ENCODE assay signal across 20 cellular contexts in the genomic region with DNA sequence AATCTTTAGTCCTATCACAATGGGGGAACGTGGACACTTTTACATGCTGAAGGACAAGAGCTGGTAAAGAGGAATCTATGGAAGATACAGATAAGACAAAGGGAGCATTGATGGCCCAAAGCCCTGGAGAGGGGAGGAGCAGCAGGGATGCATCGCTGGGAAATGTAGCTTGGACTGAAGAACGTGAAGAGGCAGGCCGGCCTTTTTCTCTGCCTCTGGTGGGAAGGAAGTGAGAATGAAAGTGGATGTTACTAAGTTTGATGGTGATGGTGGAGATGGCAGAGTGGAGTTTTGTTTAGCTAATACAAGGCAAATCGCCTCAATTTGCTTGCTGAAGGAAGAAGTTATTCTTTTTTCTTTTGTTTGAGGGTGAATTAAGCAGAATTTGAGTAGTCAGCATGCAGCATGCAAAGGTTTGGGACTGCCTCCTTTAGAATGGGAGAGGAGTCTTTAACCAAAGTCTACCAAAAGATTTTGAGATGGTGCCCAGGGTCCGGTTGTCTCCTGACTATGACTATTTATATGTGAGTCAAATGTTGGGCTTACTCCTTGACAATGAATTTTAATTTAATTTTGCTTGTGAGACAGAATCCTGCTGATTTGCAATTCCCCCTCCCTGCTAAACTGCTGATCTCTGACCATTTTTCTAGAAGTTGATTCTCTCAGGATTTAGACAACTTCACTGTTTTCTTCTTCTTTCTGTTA.
DNase-seq lines count a peak whose midpoint lies in the region; ATAC-seq and TF ChIP-seq lines count a peak whose summit lies in the region.
"Had no signal": no experiment of that assay in that cellular context is flagged by ENCODE, and none has a peak within 500 bp of the region (broad histone marks: within the 10 kb centered on the region; RNA-seq: fewer than 3 reads in every experiment).

No MANE protein-coding gene starts in this region.

- intact Hi-C loops in activated B cell treated with CpG ODN at 0.5 μM for 24 hours (cut with micrococcal nuclease), result no loop called here

- H3K36me3 ChIP-seq in hepatocyte (replicated peaks; ENCODE audit: insufficient read depth, low read depth), result no peaks in the 10 kb centered on the region
- H3K36me3 ChIP-seq: spleen had no signal

- no peak overlapping the region for H3K4me2 ChIP-seq in hepatocyte

- H3K4me3 Mint-ChIP-seq in activated B cell treated with CpG ODN at 0.5 μM for 24 hours (no peak overlapping the region), naive B cell (peak overlapping the region in 1 of 8 donors; percentile 73)
- H3K4me3 Mint-ChIP-seq: activated CD8-positive, alpha-beta memory T cell treated with anti-CD3 and anti-CD28 coated beads, Interleukin-2, amount 10 ng/mL, durations not matched to agents 7 days and 5 days had no signal

- H3K4me1 Mint-ChIP-seq in activated B cell treated with CpG ODN at 0.5 μM for 24 hours (peaks cover 10% of the 10 kb centered on the region), naive B cell (peaks cover 5 to 19% (median 6%) of the 10 kb centered on the region in 3 donors)
- H3K4me1 Mint-ChIP-seq: activated CD8-positive, alpha-beta memory T cell treated with anti-CD3 and anti-CD28 coated beads, Interleukin-2, amount 10 ng/mL, durations not matched to agents 7 days and 5 days had no signal

- peaks cover 7% of the 10 kb centered on the region for H3K4me1 ChIP-seq in hepatocyte (ENCODE audit: insufficient read depth)

- 82% methylated on average over 6 of the region's 6 CpGs for WGBS in hepatocyte (ENCODE audit: low lambda C conversion rate, missing lambda C conversion rate)

- ATAC-seq in HG03442 (IDR thresholded peaks at IDR 0.05; ENCODE audit: unreplicated experiment), result peak; percentile 63
- ATAC-seq in activated B cell treated with CpG ODN at 0.5 μM for 24 hours (ENCODE audit: low read depth), result peak; percentile 37
- no peak for ATAC-seq in naive B cell (ENCODE audit: low read depth in 2 of 2)
- no peak for ATAC-seq in HG02759 (IDR thresholded peaks at IDR 0.05; ENCODE audit: unreplicated experiment)
- no peak for ATAC-seq in HG03159 (IDR thresholded peaks at IDR 0.05; ENCODE audit: unreplicated experiment)
- ATAC-seq: activated CD8-positive, alpha-beta memory T cell treated with anti-CD3 and anti-CD28 coated beads, Interleukin-2, amount 10 ng/mL, durations not matched to agents 7 days and 5 days; left cardiac atrium had no signal

- no peaks in the 10 kb centered on the region for H3K36me3 Mint-ChIP-seq in activated B cell treated with CpG ODN at 0.5 μM for 24 hours (ENCODE audit: low read depth)
- peaks cover 0 to 3% of the 10 kb centered on the region in 2 donors for H3K36me3 Mint-ChIP-seq in naive B cell
- H3K36me3 Mint-ChIP-seq: activated CD8-positive, alpha-beta memory T cell treated with anti-CD3 and anti-CD28 coated beads, Interleukin-2, amount 10 ng/mL, durations not matched to agents 7 days and 5 days had no signal

- no peak for TF ChIP-seq CTCF in GM12865 (IDR thresholded peaks at IDR 0.05; ENCODE audit: insufficient read depth, low read depth, low read length, missing control alignments)
- TF ChIP-seq CTCF in activated B cell treated with CpG ODN at 0.5 μM for 24 hours (IDR thresholded peaks at IDR 0.05), result no peak
- no peak for TF ChIP-seq CTCF in hepatocyte (IDR thresholded peaks at IDR 0.05; ENCODE audit: poor library complexity)

- H3K27me3 Mint-ChIP-seq in activated B cell treated with CpG ODN at 0.5 μM for 24 hours (no peaks in the 10 kb centered on the region), naive B cell (no peaks in the 10 kb centered on the region)
- H3K27me3 Mint-ChIP-seq: activated CD8-positive, alpha-beta memory T cell treated with anti-CD3 and anti-CD28 coated beads, Interleukin-2, amount 10 ng/mL, durations not matched to agents 7 days and 5 days; progenitor cell of endocrine pancreas had no signal

- no peaks in the 10 kb centered on the region for H3K9me3 ChIP-seq in hepatocyte (ENCODE audit: low read depth)
- H3K9me3 ChIP-seq: spleen had no signal

- POLR2A ChIA-PET in activated B cell treated with CpG ODN at 0.5 μM for 24 hours (lab: Charles Lee), result interaction anchor here (0.5 to 1.1 kb wide), 3 partner anchors 55 to 282 kb away, joined by 3 to 7 read pairs (median 3); no protein-coding TSS in a partner anchor

- H3K27me3 ChIP-seq in hepatocyte, result no peaks in the 10 kb centered on the region
- H3K27me3 ChIP-seq: spleen had no signal

- H3K79me2 ChIP-seq in hepatocyte, result no peaks in the 10 kb centered on the region

- H3K9me3 Mint-ChIP-seq in activated B cell treated with CpG ODN at 0.5 μM for 24 hours (no peaks in the 10 kb centered on the region), naive B cell (no peaks in the 10 kb centered on the region)

- DNase-seq in GM12865 (ENCODE audit: low read depth) (peak; percentile 2), activated B cell treated with CpG ODN at 0.5 μM for 24 hours (no peak), naive B cell (no peak), hepatocyte (ENCODE audit: low spot score) (no peak)
- no peak for DNase-seq in stimulated activated naive CD4-positive, alpha-beta T cell (lab: John Stamatoyannopoulos, UW)
- DNase-seq: activated CD4-positive, CD25-positive, alpha-beta regulatory T cell treated with anti-CD3 and anti-CD28 coated beads, Interleukin-2, amount 50 U/mL, for 72 hours; activated CD8-positive, alpha-beta memory T cell treated with anti-CD3 and anti-CD28 coated beads, Interleukin-2, amount 10 ng/mL, durations not matched to agents 7 days and 5 days; activated naive CD4-positive, alpha-beta T cell; COR-L47; cortex of kidney; left cardiac atrium; MM.1S; NCI-H2081 treated with DMSO at 0.1 percent for 48 hours; NCI-H526; spleen; stimulated activated naive CD4-positive, alpha-beta T cell treated with Interleukin-2 at 50 U/mL for 16 hours had no signal

- H2AFZ ChIP-seq in hepatocyte, result no peak overlapping the region

- no peak overlapping the region for H3K27ac ChIP-seq in hepatocyte

- CTCF ChIA-PET in activated B cell treated with CpG ODN at 0.5 μM for 24 hours (lab: Charles Lee), result no interaction called here

- no peaks in the 10 kb centered on the region for H4K20me1 ChIP-seq in hepatocyte (ENCODE audit: insufficient read depth, poor library complexity, severe bottlenecking)

- H3K9me2 ChIP-seq in hepatocyte (replicated peaks; ENCODE audit: insufficient read depth), result no peaks in the 10 kb centered on the region

- no peak overlapping the region for H3K4me3 ChIP-seq in GM12865 (ENCODE audit: low read depth, low read length)
- no peak overlapping the region for H3K4me3 ChIP-seq in hepatocyte
- H3K4me3 ChIP-seq: spleen had no signal

- H3K27ac Mint-ChIP-seq in activated B cell treated with CpG ODN at 0.5 μM for 24 hours, result no peak overlapping the region
- H3K27ac Mint-ChIP-seq in naive B cell, result peak overlapping the region in 4 of 6 donors; percentile 24 to 76 (median 34)
- H3K27ac Mint-ChIP-seq: activated CD8-positive, alpha-beta memory T cell treated with anti-CD3 and anti-CD28 coated beads, Interleukin-2, amount 10 ng/mL, durations not matched to agents 7 days and 5 days; progenitor cell of endocrine pancreas had no signal

Comparison
In these comparisons a context has a peak if more than half of its experiments do, and no peak if none do; other contexts are left out.
1. ATAC-seq: peak in HG03442 (single experiment) and activated B cell treated with CpG ODN at 0.5 μM for 24 hours (single experiment); none in naive B cell (0 of 2), HG02759 (single experiment) and HG03159 (single experiment).